In the genomic region with DNA sequence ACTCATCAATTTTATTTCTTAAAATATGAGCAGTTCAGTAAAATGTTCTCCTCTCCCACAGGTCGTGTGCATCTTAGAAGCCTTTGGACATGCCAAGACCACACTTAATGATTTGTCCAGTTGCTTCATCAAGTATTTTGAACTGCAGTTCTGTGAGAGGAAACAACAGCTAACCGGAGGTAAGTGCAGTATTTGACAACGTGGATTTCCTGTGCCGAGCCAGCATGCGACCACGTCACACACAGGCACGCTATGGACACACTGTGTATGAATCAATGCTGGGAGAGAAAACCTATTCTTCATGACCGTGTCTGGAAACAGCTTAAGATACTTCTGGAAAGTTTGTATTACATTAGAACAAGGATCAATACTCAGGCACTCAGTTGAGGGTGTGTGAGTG, we compare ENCODE assay signal across 12 cellular contexts.
A peak's percentile ranks its signal among the peaks of the same experiment; 100 is the strongest.
DNase-seq lines count a peak whose midpoint lies in the region; ATAC-seq and TF ChIP-seq lines count a peak whose summit lies in the region.
"Had no signal": no experiment of that assay in that cellular context is flagged by ENCODE, and none has a peak within 500 bp of the region (broad histone marks: within the 10 kb centered on the region; RNA-seq: fewer than 3 reads in every experiment).

No MANE protein-coding gene starts in this region.

- POLR2A ChIA-PET in activated naive CD8-positive, alpha-beta T cell treated with anti-CD3 and anti-CD28 coated beads, Interleukin-2, amount 10 ng/mL, durations not matched to agents 7 days and 5 days (lab: Charles Lee): interaction anchor here (0.7 kb wide), 2 partner anchors 10 to 14 kb away, joined by 3 to 4 read pairs; no protein-coding TSS in a partner anchor
- POLR2A ChIA-PET in CD8-positive, alpha-beta T cell (lab: Charles Lee): no interaction called here

- H3K4me1 ChIP-seq in CD4-positive, CD25-positive, alpha-beta regulatory T cell (ENCODE audit: control insufficient read depth, insufficient read depth, low read length, poor library complexity, severe bottlenecking): no peaks in the 10 kb centered on the region
- H3K4me1 ChIP-seq in CD8-positive, alpha-beta T cell (ENCODE audit: insufficient read depth, low read length): no peaks in the 10 kb centered on the region

- peak overlapping the region; percentile 39 for H3K4me3 ChIP-seq in CD4-positive, CD25-positive, alpha-beta regulatory T cell (ENCODE audit: low read depth, low read length)
- H3K4me3 ChIP-seq in CD8-positive, alpha-beta T cell (ENCODE audit: low read depth, low read length): no peak overlapping the region
- H3K4me3 ChIP-seq: GM12878 had no signal

- peak overlapping the region in 1 of 4 donors; percentile 56 for H3K4me3 Mint-ChIP-seq in CD4-positive, CD25-positive, alpha-beta regulatory T cell
- H3K4me3 Mint-ChIP-seq in activated naive CD8-positive, alpha-beta T cell treated with anti-CD3 and anti-CD28 coated beads, Interleukin-2, amount 10 ng/mL, durations not matched to agents 7 days and 5 days: peak overlapping the region; percentile 61
- H3K4me3 Mint-ChIP-seq in CD8-positive, alpha-beta T cell: no peak overlapping the region

- no peak for TF ChIP-seq CTCF in CD8-positive, alpha-beta T cell (IDR thresholded peaks at IDR 0.05)

- intact Hi-C loops in CD8-positive, alpha-beta T cell (cut with DNase I, micrococcal nuclease): loop anchor here in 1 of 2 experiments (2.0 to 5.0 kb wide), 2 partner anchors 575 to 671 kb away; no protein-coding TSS in a partner anchor

- H3K27me3 ChIP-seq in CD4-positive, CD25-positive, alpha-beta regulatory T cell (ENCODE audit: control insufficient read depth, insufficient read depth, low read length): no peaks in the 10 kb centered on the region
- H3K27me3 ChIP-seq in CD8-positive, alpha-beta T cell (ENCODE audit: insufficient read depth, low read length): no peaks in the 10 kb centered on the region

- DNase-seq in CD4-positive, CD25-positive, alpha-beta regulatory T cell: peak in 2 of 3 donors; percentile 24 to 73
- DNase-seq in NOMO-1 treated with dmso at 0.1 percent for 144 hours (lab: John Stamatoyannopoulos, UW; ENCODE audit: unreplicated experiment) (peak; percentile 25), NCI-H69 (lab: John Stamatoyannopoulos, UW) (no peak), NCI-H2196 (lab: John Stamatoyannopoulos, UW; ENCODE audit: unreplicated experiment) (no peak)
- peak; percentile 35 for DNase-seq in activated naive CD8-positive, alpha-beta T cell treated with anti-CD3 and anti-CD28 coated beads, Interleukin-2, amount 10 ng/mL, durations not matched to agents 7 days and 5 days
- no peak for DNase-seq in CD8-positive, alpha-beta T cell
- DNase-seq: Calu3, NCI-H1105, NCI-H82 had no signal

- H3K36me3 ChIP-seq in CD4-positive, CD25-positive, alpha-beta regulatory T cell (ENCODE audit: control insufficient read depth, insufficient read depth, low read length): no peaks in the 10 kb centered on the region
- H3K36me3 ChIP-seq in CD8-positive, alpha-beta T cell (ENCODE audit: insufficient read depth, low read length): no peaks in the 10 kb centered on the region

- no peak overlapping the region for H3K27ac ChIP-seq in CD4-positive, CD25-positive, alpha-beta regulatory T cell (ENCODE audit: insufficient read depth, low read length, poor library complexity, severe bottlenecking)
- H3K27ac ChIP-seq in CD8-positive, alpha-beta T cell (ENCODE audit: low read depth, low read length): no peak overlapping the region

- H3K4me1 Mint-ChIP-seq in CD4-positive, CD25-positive, alpha-beta regulatory T cell: peaks cover 0 to 14% (median 9%) of the 10 kb centered on the region in 4 donors
- peaks cover 8% of the 10 kb centered on the region for H3K4me1 Mint-ChIP-seq in activated naive CD8-positive, alpha-beta T cell treated with anti-CD3 and anti-CD28 coated beads, Interleukin-2, amount 10 ng/mL, durations not matched to agents 7 days and 5 days
- peaks cover 7% of the 10 kb centered on the region for H3K4me1 Mint-ChIP-seq in CD8-positive, alpha-beta T cell (ENCODE audit: low read depth)

- peaks cover 0 to 3% (median 0%) of the 10 kb centered on the region in 7 donors for H3K9me3 Mint-ChIP-seq in CD4-positive, CD25-positive, alpha-beta regulatory T cell
- H3K9me3 Mint-ChIP-seq in activated naive CD8-positive, alpha-beta T cell treated with anti-CD3 and anti-CD28 coated beads, Interleukin-2, amount 10 ng/mL, durations not matched to agents 7 days and 5 days: peaks cover 1% of the 10 kb centered on the region
- no peaks in the 10 kb centered on the region for H3K9me3 Mint-ChIP-seq in CD8-positive, alpha-beta T cell

- H3K9me3 ChIP-seq in CD4-positive, CD25-positive, alpha-beta regulatory T cell (ENCODE audit: control insufficient read depth in 2 of 2, low read length in 2 of 2): no peaks in the 10 kb centered on the region
- no peaks in the 10 kb centered on the region for H3K9me3 ChIP-seq in CD8-positive, alpha-beta T cell (ENCODE audit: low read length)

- H3K27me3 Mint-ChIP-seq in CD4-positive, CD25-positive, alpha-beta regulatory T cell: peaks cover 5% of the 10 kb centered on the region
- H3K27me3 Mint-ChIP-seq in activated naive CD8-positive, alpha-beta T cell treated with anti-CD3 and anti-CD28 coated beads, Interleukin-2, amount 10 ng/mL, durations not matched to agents 7 days and 5 days: peaks cover 13% of the 10 kb centered on the region
- no peaks in the 10 kb centered on the region for H3K27me3 Mint-ChIP-seq in CD8-positive, alpha-beta T cell (ENCODE audit: low read depth)

- CTCF ChIA-PET in CD8-positive, alpha-beta T cell (lab: Charles Lee): no interaction called here

- ATAC-seq in CD4-positive, CD25-positive, alpha-beta regulatory T cell (ENCODE audit: low read depth in 2 of 2): peak; percentile 66 to 84
- ATAC-seq in GM18909 (IDR thresholded peaks at IDR 0.05; ENCODE audit: poor library complexity, unreplicated experiment) (peak; percentile 60), HG03045 (IDR thresholded peaks at IDR 0.05; ENCODE audit: unreplicated experiment) (no peak)
- peak; percentile 94 for ATAC-seq in activated naive CD8-positive, alpha-beta T cell treated with anti-CD3 and anti-CD28 coated beads, Interleukin-2, amount 10 ng/mL, durations not matched to agents 7 days and 5 days (ENCODE audit: low read depth)
- ATAC-seq in CD8-positive, alpha-beta T cell: no peak

- peak overlapping the region in 1 of 3 donors; percentile 86 for H3K27ac Mint-ChIP-seq in CD4-positive, CD25-positive, alpha-beta regulatory T cell
- H3K27ac Mint-ChIP-seq in activated naive CD8-positive, alpha-beta T cell treated with anti-CD3 and anti-CD28 coated beads, Interleukin-2, amount 10 ng/mL, durations not matched to agents 7 days and 5 days: no peak overlapping the region
- H3K27ac Mint-ChIP-seq in CD8-positive, alpha-beta T cell: no peak overlapping the region

- H3K36me3 Mint-ChIP-seq in CD4-positive, CD25-positive, alpha-beta regulatory T cell: no peaks in the 10 kb centered on the region
- no peaks in the 10 kb centered on the region for H3K36me3 Mint-ChIP-seq in activated naive CD8-positive, alpha-beta T cell treated with anti-CD3 and anti-CD28 coated beads, Interleukin-2, amount 10 ng/mL, durations not matched to agents 7 days and 5 days
- H3K36me3 Mint-ChIP-seq in CD8-positive, alpha-beta T cell: no peaks in the 10 kb centered on the region

Comparison
In these comparisons a context has a peak if more than half of its experiments do, and no peak if none do; other contexts are left out.
1. ATAC-seq: peak in CD4-positive, CD25-positive, alpha-beta regulatory T cell (2 of 2), GM18909 (single experiment) and activated naive CD8-positive, alpha-beta T cell treated with anti-CD3 and anti-CD28 coated beads, Interleukin-2, amount 10 ng/mL, durations not matched to agents 7 days and 5 days (single experiment); none in HG03045 (single experiment) and CD8-positive, alpha-beta T cell (single experiment).
2. DNase-seq: peak in CD4-positive, CD25-positive, alpha-beta regulatory T cell (2 of 3), NOMO-1 treated with dmso at 0.1 percent for 144 hours (single experiment) and activated naive CD8-positive, alpha-beta T cell treated with anti-CD3 and anti-CD28 coated beads, Interleukin-2, amount 10 ng/mL, durations not matched to agents 7 days and 5 days (single experiment); none in NCI-H69 (single experiment), NCI-H2196 (single experiment) and CD8-positive, alpha-beta T cell (0 of 7).